Comparison of ENCODE assay signal across 1 cellular context in genomic region chr20:57412347-57413029, GRCh38.
TF ChIP-seq lines count a peak whose summit lies in the region.

No MANE protein-coding gene starts in this region.

TF ChIP-seq in K562, 482 proteins besides CTCF, POLR2A, EP300 and RAD21 (continued from another document and continues in another):
- TF ChIP-seq ZNF280A (IDR thresholded peaks at IDR 0.05; ENCODE audit: low read depth, partially characterized antibody): no peak
- no peak for TF ChIP-seq DLX4 (CRISPR knock-in tag; IDR thresholded peaks at IDR 0.05)
- no peak for TF ChIP-seq ID3 (CRISPR knock-in tag; IDR thresholded peaks at IDR 0.05)
- peak; percentile 33; the same call in 1 of the 2 replicates for TF ChIP-seq ID3 (tag; IDR thresholded peaks at IDR 0.05)
- TF ChIP-seq CHCHD3 (CRISPR knock-in tag; IDR thresholded peaks at IDR 0.05): no peak
- TF ChIP-seq GATA2 (CRISPR knock-in tag; IDR thresholded peaks at IDR 0.05): peak; percentile 36; the same call in 1 of the 2 replicates
- peak in 1 of 2 experiments; percentile 91; a peak in 2 of 4 replicates for TF ChIP-seq UBTF (IDR thresholded peaks at IDR 0.05; ENCODE audit: borderline replicate concordance in 1 of 2, low read depth in 2 of 2, low read length in 2 of 2)
- TF ChIP-seq POLR2H (tag; IDR thresholded peaks at IDR 0.05; ENCODE audit: low read depth): no peak
- TF ChIP-seq ARID1B (IDR thresholded peaks at IDR 0.05): peak; percentile 79
- TF ChIP-seq BHLHE40 (IDR thresholded peaks at IDR 0.05; ENCODE audit: low read length): peak; percentile 48; the same call in 1 of the 2 replicates
- no peak for TF ChIP-seq HMGXB4 (CRISPR knock-in tag; IDR thresholded peaks at IDR 0.05)
- no peak for TF ChIP-seq NR1H2 (CRISPR knock-in tag; IDR thresholded peaks at IDR 0.05)
- no peak for TF ChIP-seq CBX5 (IDR thresholded peaks at IDR 0.05; ENCODE audit: borderline replicate concordance, low read depth)
- peak; percentile 27; the same call in 1 of the 2 replicates for TF ChIP-seq KLF16 (IDR thresholded peaks at IDR 0.05)
- TF ChIP-seq ERF (CRISPR knock-in tag; IDR thresholded peaks at IDR 0.05): peak; percentile 18; the same call in 1 of the 2 replicates
- TF ChIP-seq RREB1 (CRISPR knock-in tag; IDR thresholded peaks at IDR 0.05): 0 out of 2 replicates have a peak, but pooled peaks have one; percentile 69
- TF ChIP-seq SMARCE1 (IDR thresholded peaks at IDR 0.05): peak; percentile 65
- TF ChIP-seq JUND (IDR thresholded peaks at IDR 0.05; ENCODE audit: borderline replicate concordance, low read depth, low read length): peak; percentile 32; the same call in 1 of the 2 replicates
- no peak; the same call in 2 of the 3 replicates for TF ChIP-seq JUND (tag; IDR thresholded peaks at IDR 0.05; ENCODE audit: borderline replicate concordance, low read depth, low read length)
- peak; percentile 93 for TF ChIP-seq ZBTB9 (CRISPR knock-in tag; IDR thresholded peaks at IDR 0.05)
- TF ChIP-seq TCF15 (CRISPR knock-in tag; IDR thresholded peaks at IDR 0.05): no peak
- no peak for TF ChIP-seq LEF1 (IDR thresholded peaks at IDR 0.05)
- TF ChIP-seq ATF2 (CRISPR knock-in tag; IDR thresholded peaks at IDR 0.05): 0 out of 2 replicates have a peak, but pooled peaks have one; percentile 25
- peak; percentile 57; the same call in 1 of the 2 replicates for TF ChIP-seq HDGF (IDR thresholded peaks at IDR 0.05)
- TF ChIP-seq E2F8 (IDR thresholded peaks at IDR 0.05; ENCODE audit: low read depth, partially characterized antibody): no peak
- peak; percentile 71; the same call in 1 of the 2 replicates for TF ChIP-seq ZBTB1 (CRISPR knock-in tag; IDR thresholded peaks at IDR 0.05; ENCODE audit: borderline replicate concordance, low read depth)
- peak; percentile 52 for TF ChIP-seq VEZF1 (CRISPR knock-in tag; IDR thresholded peaks at IDR 0.05)
- 0 out of 2 replicates have a peak, but pooled peaks have one; percentile 24 for TF ChIP-seq ZNF511 (CRISPR knock-in tag; IDR thresholded peaks at IDR 0.05)
- no peak for TF ChIP-seq PRPF4 (IDR thresholded peaks at IDR 0.05; ENCODE audit: insufficient read depth, low read depth, low read length, poor library complexity, severe bottlenecking)
- TF ChIP-seq SMARCC2 (IDR thresholded peaks at IDR 0.05; ENCODE audit: low read depth): no peak
- peak; percentile 82 for TF ChIP-seq TFAP4 (CRISPR knock-in tag; IDR thresholded peaks at IDR 0.05; ENCODE audit: borderline replicate concordance)
